ENCODE assay signal across 1 cellular context in genomic region chr11:67505605-67506396, GRCh38.
TF ChIP-seq lines count a peak whose summit lies in the region.

No MANE protein-coding gene starts in this region.

TF ChIP-seq in HEK293, 187 proteins besides CTCF, POLR2A, EP300 and RAD21 (continued from another document):
- TF ChIP-seq ZNF513 (tag by site-specific recombination; IDR thresholded peaks at IDR 0.05) (no peak), SP2 (tag by site-specific recombination; IDR thresholded peaks at IDR 0.05) (peak; percentile 36), PATZ1 (tag by site-specific recombination; IDR thresholded peaks at IDR 0.05) (peak; percentile 48; the same call in 1 of the 2 replicates), ZNF335 (tag by site-specific recombination; conservative IDR thresholded peaks at IDR 0.05) (peak; percentile 64), ZNF660 (tag by site-specific recombination; IDR thresholded peaks at IDR 0.05) (peak; percentile 58; the same call in 1 of the 2 replicates), ZNF449 (tag by site-specific recombination; IDR thresholded peaks at IDR 0.05) (peak; percentile 43; the same call in 1 of the 2 replicates), ZNF677 (tag by site-specific recombination; IDR thresholded peaks at IDR 0.05) (no peak), ZNF792 (tag by site-specific recombination; IDR thresholded peaks at IDR 0.05) (no peak), ZBTB8A (tag by site-specific recombination; IDR thresholded peaks at IDR 0.05) (peak; percentile 85), ZNF707 (tag by site-specific recombination; IDR thresholded peaks at IDR 0.05) (no peak), KLF10 (tag by site-specific recombination; IDR thresholded peaks at IDR 0.05) (peak; percentile 28; the same call in 1 of the 2 replicates), ZNF302 (tag by site-specific recombination; IDR thresholded peaks at IDR 0.05; ENCODE audit: low read depth) (no peak), ZFP3 (tag by site-specific recombination; IDR thresholded peaks at IDR 0.05; ENCODE audit: low read depth) (no peak), ZBTB21 (tag by site-specific recombination; IDR thresholded peaks at IDR 0.05) (no peak), MYNN (tag by site-specific recombination; IDR thresholded peaks at IDR 0.05; ENCODE audit: borderline replicate concordance) (no peak), HOXC10 (CRISPR knock-in tag; IDR thresholded peaks at IDR 0.05) (no peak), ZXDB (tag by site-specific recombination; IDR thresholded peaks at IDR 0.05) (no peak), HIC1 (tag by site-specific recombination; IDR thresholded peaks at IDR 0.05) (peak; percentile 93), ZNF140 (tag by site-specific recombination; IDR thresholded peaks at IDR 0.05) (no peak), ZNF121 (tag by site-specific recombination; IDR thresholded peaks at IDR 0.05) (no peak), GLIS2 (tag by site-specific recombination; IDR thresholded peaks at IDR 0.05) (peak; percentile 68), ZNF518A (tag by site-specific recombination; conservative IDR thresholded peaks at IDR 0.05; ENCODE audit: low read depth) (no peak), ZNF169 (tag by site-specific recombination; IDR thresholded peaks at IDR 0.05) (no peak), ZNF174 (tag by site-specific recombination; IDR thresholded peaks at IDR 0.05) (no peak), ZNF37A (tag by site-specific recombination; IDR thresholded peaks at IDR 0.05) (no peak), ZBTB10 (tag by site-specific recombination; IDR thresholded peaks at IDR 0.05) (peak; percentile 24; the same call in 1 of the 2 replicates), ZNF658 (tag by site-specific recombination; IDR thresholded peaks at IDR 0.05) (no peak), ZIC2 (tag by site-specific recombination; IDR thresholded peaks at IDR 0.05) (peak; percentile 71), FEZF1 (tag by site-specific recombination; IDR thresholded peaks at IDR 0.05) (no peak), ZFP69B (tag by site-specific recombination; IDR thresholded peaks at IDR 0.05) (peak; percentile 72; the same call in 1 of the 2 replicates), ZNF362 (tag by site-specific recombination; IDR thresholded peaks at IDR 0.05) (no peak), KLF8 (tag by site-specific recombination; IDR thresholded peaks at IDR 0.05) (peak; percentile 57), ZBTB17 (tag by site-specific recombination; IDR thresholded peaks at IDR 0.05) (peak; percentile 87), PRDM4 (tag by site-specific recombination; IDR thresholded peaks at IDR 0.05) (no peak), OVOL3 (tag by site-specific recombination; IDR thresholded peaks at IDR 0.05) (no peak)
